Comparison of ENCODE assay signal across 1 cellular context in genomic region chr2:121648611-121649401, GRCh38.
TF ChIP-seq lines count a peak whose summit lies in the region.

No MANE protein-coding gene starts in this region.

TF ChIP-seq in K562, 482 proteins besides CTCF, POLR2A, EP300 and RAD21 (continued from another document):
- TF ChIP-seq SRSF3 (IDR thresholded peaks at IDR 0.05; ENCODE audit: insufficient read depth, low read length) (no peak), ID3 (CRISPR knock-in tag; IDR thresholded peaks at IDR 0.05) (no peak), ID3 (tag; IDR thresholded peaks at IDR 0.05) (no peak), GATA2 (CRISPR knock-in tag; IDR thresholded peaks at IDR 0.05) (no peak), ZC3H4 (CRISPR knock-in tag; IDR thresholded peaks at IDR 0.05; ENCODE audit: borderline replicate concordance) (no peak), ZZZ3 (IDR thresholded peaks at IDR 0.05) (no peak), RBBP5 (IDR thresholded peaks at IDR 0.05; ENCODE audit: borderline replicate concordance, insufficient read depth, low read length, poor library complexity, severe bottlenecking) (peak; percentile 71), U2AF2 (optimal IDR thresholded peaks at IDR 0.05; ENCODE audit: low read depth, low read length) (no peak), ZMIZ1 (IDR thresholded peaks at IDR 0.05; ENCODE audit: low read depth in 2 of 2, low read length in 2 of 2) (no peak), ZNF175 (CRISPR knock-in tag; IDR thresholded peaks at IDR 0.05; ENCODE audit: low read depth) (no peak), E2F1 (CRISPR knock-in tag; IDR thresholded peaks at IDR 0.05) (0 out of 2 replicates have a peak, but pooled peaks have one; percentile 62), NCOA2 (IDR thresholded peaks at IDR 0.05; ENCODE audit: partially characterized antibody in 2 of 2) (no peak), HLTF (IDR thresholded peaks at IDR 0.05) (no peak), SIN3A (IDR thresholded peaks at IDR 0.05; ENCODE audit: borderline replicate concordance in 2 of 2, control insufficient read depth in 1 of 2, low read depth in 2 of 2, low read length in 2 of 2) (peak in 1 of 2 experiments; percentile 40; a peak in 1 of 4 replicates), ATF2 (CRISPR knock-in tag; IDR thresholded peaks at IDR 0.05) (no peak), PHB2 (IDR thresholded peaks at IDR 0.05; ENCODE audit: low read depth) (no peak), NR1H2 (CRISPR knock-in tag; IDR thresholded peaks at IDR 0.05) (no peak), HDAC1 (IDR thresholded peaks at IDR 0.05) (no peak), SAFB2 (IDR thresholded peaks at IDR 0.05; ENCODE audit: borderline replicate concordance, low read depth, low read length, severe bottlenecking) (no peak), ZNF347 (CRISPR knock-in tag; IDR thresholded peaks at IDR 0.05; ENCODE audit: low read depth) (no peak), TGIF2 (CRISPR knock-in tag; IDR thresholded peaks at IDR 0.05) (0 out of 2 replicates have a peak, but pooled peaks have one; percentile 65)
- TF ChIP-seq, protein P1, sequence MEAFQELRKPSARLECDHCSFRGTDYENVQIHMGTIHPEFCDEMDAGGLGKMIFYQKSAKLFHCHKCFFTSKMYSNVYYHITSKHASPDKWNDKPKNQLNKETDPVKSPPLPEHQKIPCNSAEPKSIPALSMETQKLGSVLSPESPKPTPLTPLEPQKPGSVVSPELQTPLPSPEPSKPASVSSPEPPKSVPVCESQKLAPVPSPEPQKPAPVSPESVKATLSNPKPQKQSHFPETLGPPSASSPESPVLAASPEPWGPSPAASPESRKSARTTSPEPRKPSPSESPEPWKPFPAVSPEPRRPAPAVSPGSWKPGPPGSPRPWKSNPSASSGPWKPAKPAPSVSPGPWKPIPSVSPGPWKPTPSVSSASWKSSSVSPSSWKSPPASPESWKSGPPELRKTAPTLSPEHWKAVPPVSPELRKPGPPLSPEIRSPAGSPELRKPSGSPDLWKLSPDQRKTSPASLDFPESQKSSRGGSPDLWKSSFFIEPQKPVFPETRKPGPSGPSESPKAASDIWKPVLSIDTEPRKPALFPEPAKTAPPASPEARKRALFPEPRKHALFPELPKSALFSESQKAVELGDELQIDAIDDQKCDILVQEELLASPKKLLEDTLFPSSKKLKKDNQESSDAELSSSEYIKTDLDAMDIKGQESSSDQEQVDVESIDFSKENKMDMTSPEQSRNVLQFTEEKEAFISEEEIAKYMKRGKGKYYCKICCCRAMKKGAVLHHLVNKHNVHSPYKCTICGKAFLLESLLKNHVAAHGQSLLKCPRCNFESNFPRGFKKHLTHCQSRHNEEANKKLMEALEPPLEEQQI (IDR thresholded peaks at IDR 0.05), result no peak
- TF ChIP-seq, protein P2, sequence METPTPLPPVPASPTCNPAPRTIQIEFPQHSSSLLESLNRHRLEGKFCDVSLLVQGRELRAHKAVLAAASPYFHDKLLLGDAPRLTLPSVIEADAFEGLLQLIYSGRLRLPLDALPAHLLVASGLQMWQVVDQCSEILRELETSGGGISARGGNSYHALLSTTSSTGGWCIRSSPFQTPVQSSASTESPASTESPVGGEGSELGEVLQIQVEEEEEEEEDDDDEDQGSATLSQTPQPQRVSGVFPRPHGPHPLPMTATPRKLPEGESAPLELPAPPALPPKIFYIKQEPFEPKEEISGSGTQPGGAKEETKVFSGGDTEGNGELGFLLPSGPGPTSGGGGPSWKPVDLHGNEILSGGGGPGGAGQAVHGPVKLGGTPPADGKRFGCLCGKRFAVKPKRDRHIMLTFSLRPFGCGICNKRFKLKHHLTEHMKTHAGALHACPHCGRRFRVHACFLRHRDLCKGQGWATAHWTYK (CRISPR knock-in tag; IDR thresholded peaks at IDR 0.05), result 0 out of 2 replicates have a peak, but pooled peaks have one; percentile 20
- TF ChIP-seq, protein P3, sequence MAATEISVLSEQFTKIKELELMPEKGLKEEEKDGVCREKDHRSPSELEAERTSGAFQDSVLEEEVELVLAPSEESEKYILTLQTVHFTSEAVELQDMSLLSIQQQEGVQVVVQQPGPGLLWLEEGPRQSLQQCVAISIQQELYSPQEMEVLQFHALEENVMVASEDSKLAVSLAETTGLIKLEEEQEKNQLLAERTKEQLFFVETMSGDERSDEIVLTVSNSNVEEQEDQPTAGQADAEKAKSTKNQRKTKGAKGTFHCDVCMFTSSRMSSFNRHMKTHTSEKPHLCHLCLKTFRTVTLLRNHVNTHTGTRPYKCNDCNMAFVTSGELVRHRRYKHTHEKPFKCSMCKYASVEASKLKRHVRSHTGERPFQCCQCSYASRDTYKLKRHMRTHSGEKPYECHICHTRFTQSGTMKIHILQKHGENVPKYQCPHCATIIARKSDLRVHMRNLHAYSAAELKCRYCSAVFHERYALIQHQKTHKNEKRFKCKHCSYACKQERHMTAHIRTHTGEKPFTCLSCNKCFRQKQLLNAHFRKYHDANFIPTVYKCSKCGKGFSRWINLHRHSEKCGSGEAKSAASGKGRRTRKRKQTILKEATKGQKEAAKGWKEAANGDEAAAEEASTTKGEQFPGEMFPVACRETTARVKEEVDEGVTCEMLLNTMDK (IDR thresholded peaks at IDR 0.05; ENCODE audit: borderline replicate concordance, insufficient read depth, low read depth, low read length, poor library complexity, severe bottlenecking), result no peak
